In the genomic region with DNA sequence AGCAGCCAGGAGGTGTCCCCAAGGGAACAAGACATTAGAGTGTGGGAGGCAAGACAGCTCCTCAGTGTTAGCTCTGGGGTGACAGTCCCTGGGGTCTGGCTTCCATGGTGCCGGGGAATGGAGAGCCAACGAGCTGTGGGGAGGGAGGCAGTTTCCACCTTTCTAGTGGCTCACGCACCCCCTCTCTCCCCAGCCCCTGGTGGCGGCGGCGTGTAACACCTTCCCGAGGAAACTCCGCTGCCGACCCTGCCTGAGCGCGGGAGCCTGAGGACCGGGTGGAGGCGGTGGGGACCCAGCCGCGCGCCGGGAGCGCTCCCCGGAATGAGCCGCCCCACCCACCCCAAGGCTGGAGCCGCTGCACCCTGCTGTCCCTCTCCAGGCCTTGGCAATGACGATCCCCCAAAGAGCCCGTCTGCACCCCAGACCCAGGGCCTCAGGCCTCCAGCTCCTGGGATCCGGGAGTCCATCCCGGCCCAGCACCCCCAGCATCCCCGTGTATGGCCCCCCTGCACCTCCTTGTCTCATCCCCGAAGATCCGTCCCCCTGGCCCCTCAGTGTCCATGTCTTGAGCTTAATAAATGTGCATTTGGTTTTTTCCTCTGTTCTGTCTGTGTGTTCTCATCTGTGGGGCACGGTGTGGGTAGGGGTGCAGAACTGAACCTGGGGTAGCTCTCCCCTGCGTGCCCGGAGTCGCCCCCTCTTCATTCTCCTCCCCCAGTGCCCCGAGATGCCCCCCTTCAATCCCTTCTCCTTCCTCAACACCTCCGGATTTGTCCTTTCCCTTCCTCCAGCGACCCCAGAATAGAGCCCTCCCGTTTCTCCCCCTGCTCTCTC, we compare ENCODE assay signal across 2 cellular contexts.
TF ChIP-seq lines count a peak whose summit lies in the region.

No MANE protein-coding gene starts in this region.

TF ChIP-seq in HCT116, 20 proteins besides CTCF, POLR2A, EP300 and RAD21:
- TF ChIP-seq JUND (IDR thresholded peaks at IDR 0.05) (no peak), FOSL1 (IDR thresholded peaks at IDR 0.05; ENCODE audit: low read depth) (no peak), YY1 (IDR thresholded peaks at IDR 0.05; ENCODE audit: extremely low read depth, insufficient replicate concordance, low read depth, low read length) (no peak), CBX3 (IDR thresholded peaks at IDR 0.05; ENCODE audit: low read depth) (no peak), SP1 (IDR thresholded peaks at IDR 0.05; ENCODE audit: low read depth) (no peak), CEBPB (IDR thresholded peaks at IDR 0.05; ENCODE audit: low read depth) (no peak), SIN3A (IDR thresholded peaks at IDR 0.05; ENCODE audit: low read depth) (no peak), ZNF274 (IDR thresholded peaks at IDR 0.05; ENCODE audit: low read depth, low read length) (no peak), ELF1 (IDR thresholded peaks at IDR 0.05; ENCODE audit: borderline replicate concordance, low read depth) (no peak), EZH2phosphoT487 (IDR thresholded peaks at IDR 0.05; ENCODE audit: borderline replicate concordance) (no peak), MAX (IDR thresholded peaks at IDR 0.05) (no peak), EGR1 (IDR thresholded peaks at IDR 0.05; ENCODE audit: low read depth) (no peak), ZFX (IDR thresholded peaks at IDR 0.05) (no peak), POLR2AphosphoS5 (IDR thresholded peaks at IDR 0.05; ENCODE audit: low read depth, low read length) (no peak; the same call in 1 of the 2 replicates), SRF (IDR thresholded peaks at IDR 0.05; ENCODE audit: low read depth) (no peak), EZH2 (IDR thresholded peaks at IDR 0.05) (no peak), ZBTB33 (IDR thresholded peaks at IDR 0.05; ENCODE audit: extremely low read depth, insufficient replicate concordance, low read length) (no peak), TCF7L2 (IDR thresholded peaks at IDR 0.05; ENCODE audit: borderline replicate concordance, extremely low read depth, insufficient read depth, insufficient read length) (no peak)
- TF ChIP-seq, protein P1, sequence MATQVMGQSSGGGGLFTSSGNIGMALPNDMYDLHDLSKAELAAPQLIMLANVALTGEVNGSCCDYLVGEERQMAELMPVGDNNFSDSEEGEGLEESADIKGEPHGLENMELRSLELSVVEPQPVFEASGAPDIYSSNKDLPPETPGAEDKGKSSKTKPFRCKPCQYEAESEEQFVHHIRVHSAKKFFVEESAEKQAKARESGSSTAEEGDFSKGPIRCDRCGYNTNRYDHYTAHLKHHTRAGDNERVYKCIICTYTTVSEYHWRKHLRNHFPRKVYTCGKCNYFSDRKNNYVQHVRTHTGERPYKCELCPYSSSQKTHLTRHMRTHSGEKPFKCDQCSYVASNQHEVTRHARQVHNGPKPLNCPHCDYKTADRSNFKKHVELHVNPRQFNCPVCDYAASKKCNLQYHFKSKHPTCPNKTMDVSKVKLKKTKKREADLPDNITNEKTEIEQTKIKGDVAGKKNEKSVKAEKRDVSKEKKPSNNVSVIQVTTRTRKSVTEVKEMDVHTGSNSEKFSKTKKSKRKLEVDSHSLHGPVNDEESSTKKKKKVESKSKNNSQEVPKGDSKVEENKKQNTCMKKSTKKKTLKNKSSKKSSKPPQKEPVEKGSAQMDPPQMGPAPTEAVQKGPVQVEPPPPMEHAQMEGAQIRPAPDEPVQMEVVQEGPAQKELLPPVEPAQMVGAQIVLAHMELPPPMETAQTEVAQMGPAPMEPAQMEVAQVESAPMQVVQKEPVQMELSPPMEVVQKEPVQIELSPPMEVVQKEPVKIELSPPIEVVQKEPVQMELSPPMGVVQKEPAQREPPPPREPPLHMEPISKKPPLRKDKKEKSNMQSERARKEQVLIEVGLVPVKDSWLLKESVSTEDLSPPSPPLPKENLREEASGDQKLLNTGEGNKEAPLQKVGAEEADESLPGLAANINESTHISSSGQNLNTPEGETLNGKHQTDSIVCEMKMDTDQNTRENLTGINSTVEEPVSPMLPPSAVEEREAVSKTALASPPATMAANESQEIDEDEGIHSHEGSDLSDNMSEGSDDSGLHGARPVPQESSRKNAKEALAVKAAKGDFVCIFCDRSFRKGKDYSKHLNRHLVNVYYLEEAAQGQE (IDR thresholded peaks at IDR 0.05; ENCODE audit: low read depth) = no peak
- TF ChIP-seq, protein P2, sequence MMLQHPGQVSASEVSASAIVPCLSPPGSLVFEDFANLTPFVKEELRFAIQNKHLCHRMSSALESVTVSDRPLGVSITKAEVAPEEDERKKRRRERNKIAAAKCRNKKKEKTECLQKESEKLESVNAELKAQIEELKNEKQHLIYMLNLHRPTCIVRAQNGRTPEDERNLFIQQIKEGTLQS (IDR thresholded peaks at IDR 0.05) = no peak
TF ChIP-seq in HCT116: peak in this region for 0.

TF ChIP-seq in SK-N-SH, 30 proteins besides CTCF, POLR2A, EP300 and RAD21:
- no peak for TF ChIP-seq IRF3 (IDR thresholded peaks at IDR 0.05; ENCODE audit: low read depth, low read length)
- TF ChIP-seq YY1 (IDR thresholded peaks at IDR 0.05; ENCODE audit: low read depth) = no peak
- TF ChIP-seq MAX (IDR thresholded peaks at IDR 0.05; ENCODE audit: low read depth) = no peak
- no peak for TF ChIP-seq TCF12 (IDR thresholded peaks at IDR 0.05)
- TF ChIP-seq SMC3 (IDR thresholded peaks at IDR 0.05; ENCODE audit: low read depth, low read length) = peak; percentile 9; the same call in 1 of the 2 replicates
- no peak for TF ChIP-seq MEF2A (IDR thresholded peaks at IDR 0.05; ENCODE audit: borderline replicate concordance, low read depth)
- no peak for TF ChIP-seq ZBTB33 (IDR thresholded peaks at IDR 0.05; ENCODE audit: borderline replicate concordance, low read depth)
- no peak for TF ChIP-seq CHD2 (IDR thresholded peaks at IDR 0.05; ENCODE audit: low read length, partially characterized antibody)
- TF ChIP-seq ELF1 (IDR thresholded peaks at IDR 0.05) = no peak
- no peak for TF ChIP-seq GATA2 (CRISPR knock-in tag; IDR thresholded peaks at IDR 0.05)
- TF ChIP-seq GABPA (IDR thresholded peaks at IDR 0.05; ENCODE audit: low read depth) = no peak
- TF ChIP-seq JUND (IDR thresholded peaks at IDR 0.05) = no peak
- no peak for TF ChIP-seq POLR2AphosphoS5 (IDR thresholded peaks at IDR 0.05; ENCODE audit: low read depth, low read length)
- TF ChIP-seq SIN3A (IDR thresholded peaks at IDR 0.05; ENCODE audit: borderline replicate concordance, low read depth, low read length) = peak; percentile 31; the same call in 1 of the 2 replicates
- TF ChIP-seq TAF1 (IDR thresholded peaks at IDR 0.05; ENCODE audit: borderline replicate concordance, low read depth, low read length) = no peak
- no peak for TF ChIP-seq NFIC (IDR thresholded peaks at IDR 0.05; ENCODE audit: borderline replicate concordance)
- TF ChIP-seq FOXJ3 (CRISPR knock-in tag; IDR thresholded peaks at IDR 0.05) = no peak
